19 cellular contexts compared by ENCODE assay signal in genomic region chr11:10838083-10838482, GRCh38.
"Had no signal": no experiment of that assay in that cellular context is flagged by ENCODE, and none has a peak within 500 bp of the region (broad histone marks: within the 10 kb centered on the region; RNA-seq: fewer than 3 reads in every experiment).

No MANE protein-coding gene starts in this region.

- H3K4me3 ChIP-seq: esophagus muscularis mucosa, lung, pancreas, stomach, thyroid gland had no signal

- H3K27me3 ChIP-seq: esophagus muscularis mucosa, neutrophil, pancreas, stomach, thyroid gland had no signal

- H3K36me3 ChIP-seq: esophagus muscularis mucosa, neutrophil, pancreas, stomach, thyroid gland had no signal

- ATAC-seq: left ventricle myocardium superior; natural killer cell treated with Interleukin-12 subunit alpha and Interleukin-12 subunit beta and Interleukin-15 and Interleukin-18, amount 100 ng/mL, for 72 hours; pancreas; sciatic nerve; stimulated activated effector memory CD8-positive, alpha-beta T cell treated with anti-CD3 and anti-CD28 coated beads, Interleukin-12 subunit alpha, Interleukin-12 subunit beta, amount 100 ng/mL, for 72 hours had no signal

- H3K9me3 ChIP-seq: esophagus muscularis mucosa, neutrophil, pancreas, stomach, thyroid gland had no signal

- DNase-seq: effector memory CD4-positive, alpha-beta T cell; foreskin melanocyte; hypothalamus; immature natural killer cell; left ventricle myocardium superior; naive B cell; pancreas; stimulated activated CD4-positive, alpha-beta T cell treated with anti-CD3 and anti-CD28 coated beads, Interleukin-2, amount 100 ng/mL, for 24 hours; stimulated activated CD4-positive, alpha-beta T cell treated with anti-CD3 and anti-CD28 coated beads, Interleukin-4, amount 100 ng/mL, for 24 hours; stimulated activated naive CD4-positive, alpha-beta T cell treated with Interleukin-2 at 50 U/mL for 16 hours; stomach; thyroid gland; trophoblast cell had no signal

- H3K4me1 ChIP-seq: esophagus muscularis mucosa had no signal

- H3K27ac ChIP-seq: esophagus muscularis mucosa, neutrophil, pancreas, stomach, thyroid gland had no signal
